2 cellular contexts compared by ENCODE assay signal in genomic region chr11:105219269-105219668, GRCh38.
TF ChIP-seq lines count a peak whose summit lies in the region.

No MANE protein-coding gene starts in this region.

TF ChIP-seq in SK-N-SH, 30 proteins besides CTCF, POLR2A, EP300 and RAD21 (continued from another document):
- no peak for TF ChIP-seq REST (IDR thresholded peaks at IDR 0.05; ENCODE audit: low read depth, low read length)
- no peak for TF ChIP-seq MAX (IDR thresholded peaks at IDR 0.05; ENCODE audit: low read depth)
- TF ChIP-seq MXI1 (IDR thresholded peaks at IDR 0.05; ENCODE audit: low read depth, low read length), result no peak
- TF ChIP-seq TCF12 (IDR thresholded peaks at IDR 0.05), result no peak
- TF ChIP-seq GABPA (IDR thresholded peaks at IDR 0.05; ENCODE audit: low read depth), result no peak
- no peak for TF ChIP-seq IRF3 (IDR thresholded peaks at IDR 0.05; ENCODE audit: low read depth, low read length)
- TF ChIP-seq TAF1 (IDR thresholded peaks at IDR 0.05; ENCODE audit: borderline replicate concordance, low read depth, low read length), result no peak
- no peak for TF ChIP-seq USF2 (IDR thresholded peaks at IDR 0.05; ENCODE audit: borderline replicate concordance, low read depth, low read length)
- no peak for TF ChIP-seq YY1 (IDR thresholded peaks at IDR 0.05; ENCODE audit: low read depth)
- TF ChIP-seq RCOR1 (IDR thresholded peaks at IDR 0.05; ENCODE audit: low read length), result no peak
- no peak for TF ChIP-seq USF1 (IDR thresholded peaks at IDR 0.05; ENCODE audit: borderline replicate concordance, low read depth)
- TF ChIP-seq FOXM1 (IDR thresholded peaks at IDR 0.05; ENCODE audit: low read depth), result no peak
- TF ChIP-seq SIN3A (IDR thresholded peaks at IDR 0.05; ENCODE audit: borderline replicate concordance, low read depth, low read length), result no peak
- no peak for TF ChIP-seq ZBTB33 (IDR thresholded peaks at IDR 0.05; ENCODE audit: borderline replicate concordance, low read depth)
TF ChIP-seq in SK-N-SH: peak in this region for 0.

TF ChIP-seq in GM23338, 12 proteins besides CTCF, POLR2A, EP300 and RAD21 (continued from another document):
- TF ChIP-seq ZNF462 (CRISPR knock-in tag; IDR thresholded peaks at IDR 0.05) (no peak), EZH2 (IDR thresholded peaks at IDR 0.05; ENCODE audit: low read depth, unreplicated experiment) (no peak), CREB1 (CRISPR knock-in tag; IDR thresholded peaks at IDR 0.05; ENCODE audit: low read depth) (no peak), REST (IDR thresholded peaks at IDR 0.05; ENCODE audit: unreplicated experiment) (no peak), ETS1 (IDR thresholded peaks at IDR 0.05) (no peak), EZH2phosphoT487 (IDR thresholded peaks at IDR 0.05; ENCODE audit: unreplicated experiment) (no peak)
